ENCODE assay signal across 8 cellular contexts in the genomic region with DNA sequence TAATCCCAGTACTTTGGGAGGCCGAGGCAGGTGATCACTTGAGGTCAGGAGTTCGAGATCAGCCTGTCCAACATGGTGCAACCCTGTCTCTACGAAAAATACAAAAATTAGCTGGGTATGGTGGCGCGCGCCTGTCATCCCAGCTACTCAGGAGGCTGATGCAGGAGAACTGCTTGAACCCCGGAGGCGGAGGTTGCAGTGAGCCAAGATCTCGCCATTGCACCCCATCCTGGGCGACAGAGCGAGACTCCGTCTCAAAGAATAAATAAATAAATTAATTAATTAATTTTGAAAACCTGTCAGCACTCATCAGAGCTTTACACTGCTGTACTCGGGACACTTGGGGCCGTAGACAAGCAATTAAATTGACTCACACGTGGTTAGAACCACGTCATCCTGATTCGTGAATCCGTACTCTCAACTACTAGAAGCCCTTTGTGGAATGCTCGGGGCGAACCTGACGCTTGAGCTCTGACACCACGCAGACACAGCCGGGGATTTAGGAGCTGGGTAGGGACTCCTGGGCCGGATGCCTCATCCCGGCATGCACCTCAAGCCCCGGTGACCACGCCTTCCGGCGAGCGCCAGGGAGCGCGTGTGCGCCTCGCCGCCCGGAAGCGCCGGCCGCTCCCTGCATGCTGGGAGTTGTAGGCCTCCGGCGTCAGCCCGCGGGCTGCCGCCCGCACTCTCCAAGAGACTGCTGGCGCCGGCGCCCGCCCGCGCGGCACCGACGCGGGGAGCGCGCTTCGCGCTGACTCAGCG. TPM values are rescaled to one million over a fixed set of nuclear protein-coding genes. Genes with fewer than 3 reads are reported as not detected.
DNase-seq lines count a peak whose midpoint lies in the region; FAIRE-seq and TF ChIP-seq lines count a peak whose summit lies in the region.

A gene with protein sequence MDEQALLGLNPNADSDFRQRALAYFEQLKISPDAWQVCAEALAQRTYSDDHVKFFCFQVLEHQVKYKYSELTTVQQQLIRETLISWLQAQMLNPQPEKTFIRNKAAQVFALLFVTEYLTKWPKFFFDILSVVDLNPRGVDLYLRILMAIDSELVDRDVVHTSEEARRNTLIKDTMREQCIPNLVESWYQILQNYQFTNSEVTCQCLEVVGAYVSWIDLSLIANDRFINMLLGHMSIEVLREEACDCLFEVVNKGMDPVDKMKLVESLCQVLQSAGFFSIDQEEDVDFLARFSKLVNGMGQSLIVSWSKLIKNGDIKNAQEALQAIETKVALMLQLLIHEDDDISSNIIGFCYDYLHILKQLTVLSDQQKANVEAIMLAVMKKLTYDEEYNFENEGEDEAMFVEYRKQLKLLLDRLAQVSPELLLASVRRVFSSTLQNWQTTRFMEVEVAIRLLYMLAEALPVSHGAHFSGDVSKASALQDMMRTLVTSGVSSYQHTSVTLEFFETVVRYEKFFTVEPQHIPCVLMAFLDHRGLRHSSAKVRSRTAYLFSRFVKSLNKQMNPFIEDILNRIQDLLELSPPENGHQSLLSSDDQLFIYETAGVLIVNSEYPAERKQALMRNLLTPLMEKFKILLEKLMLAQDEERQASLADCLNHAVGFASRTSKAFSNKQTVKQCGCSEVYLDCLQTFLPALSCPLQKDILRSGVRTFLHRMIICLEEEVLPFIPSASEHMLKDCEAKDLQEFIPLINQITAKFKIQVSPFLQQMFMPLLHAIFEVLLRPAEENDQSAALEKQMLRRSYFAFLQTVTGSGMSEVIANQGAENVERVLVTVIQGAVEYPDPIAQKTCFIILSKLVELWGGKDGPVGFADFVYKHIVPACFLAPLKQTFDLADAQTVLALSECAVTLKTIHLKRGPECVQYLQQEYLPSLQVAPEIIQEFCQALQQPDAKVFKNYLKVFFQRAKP (plus strand): TSS at position 685 of the 762 bp plus-strand sequence. CDS start 5,644 bp downstream, outside the sequence.

- no peaks in the 10 kb centered on the region for H3K9me3 ChIP-seq in SJSA1 (replicated peaks)
- no peaks in the 10 kb centered on the region for H3K9me3 ChIP-seq in neuronal stem cell (replicated peaks in 1 of 2; ENCODE audit: control insufficient read depth in 2 of 2, insufficient read depth in 1 of 2, low read depth in 1 of 2, low read length in 2 of 2)

- H3K4me1 ChIP-seq in SJSA1 (replicated peaks) (peaks cover 6% of the 10 kb centered on the region), neuronal stem cell (ENCODE audit: control insufficient read depth in 2 of 2, insufficient read depth in 1 of 2, low read depth in 1 of 2, low read length in 2 of 2) (peaks cover 4 to 5% of the 10 kb centered on the region in 2 donors)

- no peaks in the 10 kb centered on the region for H3K27me3 Mint-ChIP-seq in activated naive CD4-positive, alpha-beta T cell treated with anti-CD3 and anti-CD28 coated beads for 36 hours (ENCODE audit: low read depth)

- peaks cover 20% of the 10 kb centered on the region for H3K36me3 Mint-ChIP-seq in activated naive CD4-positive, alpha-beta T cell treated with anti-CD3 and anti-CD28 coated beads for 36 hours (ENCODE audit: low read depth)

- intact Hi-C loops in activated naive CD4-positive, alpha-beta T cell treated with anti-CD3 and anti-CD28 coated beads for 36 hours (cut with micrococcal nuclease), result loop anchor here (1.0 to 10.0 kb wide), 13 partner anchors 14 to 1901 kb away; a partner anchor contains a TSS

- H3K36me3 ChIP-seq in SJSA1 (peaks cover 7% of the 10 kb centered on the region), neuronal stem cell (replicated peaks in 1 of 2; ENCODE audit: control insufficient read depth in 2 of 2, insufficient read depth in 2 of 2, low read length in 2 of 2) (peaks cover 0 to 11% of the 10 kb centered on the region in 2 donors)

- H2AK5ac ChIP-seq in neuronal stem cell (ENCODE audit: low read depth, low read length), result peak within 1 kb of the TSS; percentile 89

- DNase-seq in GM04504 (ENCODE audit: low read depth), result peak; percentile 95
- DNase-seq in HFF-Myc (ENCODE audit: extremely low read depth, low read depth), result peak; percentile 89
- peak; percentile 95 for DNase-seq in MV-4-11 (lab: John Stamatoyannopoulos, UW)
- peak; percentile 90 to 96 for DNase-seq in SJSA1 (ENCODE audit: low read depth in 1 of 2, low spot score in 2 of 2)
- DNase-seq in activated naive CD4-positive, alpha-beta T cell treated with anti-CD3 and anti-CD28 coated beads for 36 hours, result peak; percentile 94
- DNase-seq in frontal cortex (ENCODE audit: low spot score in 2 of 2), result peak; percentile 91 to 92
- DNase-seq in neuronal stem cell (ENCODE audit: low spot score), result peak; percentile 94
- DNase-seq in substantia nigra (lab: John Stamatoyannopoulos, UW), result peak; percentile 62 to 94 (median 87)

- H3K4me1 Mint-ChIP-seq in activated naive CD4-positive, alpha-beta T cell treated with anti-CD3 and anti-CD28 coated beads for 36 hours (ENCODE audit: low read depth), result peaks cover 28% of the 10 kb centered on the region

- peak within 1 kb of the TSS; percentile 90 for H3K4ac ChIP-seq in neuronal stem cell (ENCODE audit: low read length)

- H3K9ac ChIP-seq in neuronal stem cell (ENCODE audit: low read depth, low read length, poor library complexity), result peak within 1 kb of the TSS; percentile 100

- peak within 1 kb of the TSS; percentile 97 for H3K27ac Mint-ChIP-seq in activated naive CD4-positive, alpha-beta T cell treated with anti-CD3 and anti-CD28 coated beads for 36 hours

- no CpG with 5 or more reads among the region's 60 CpGs for WGBS in neuronal stem cell (ENCODE audit: extremely low coverage in 2 of 2, insufficient read length in 2 of 2, insufficient replicate concordance in 1 of 2), 2 donors

- peak within 1 kb of the TSS; percentile 23 for H4K8ac ChIP-seq in neuronal stem cell (ENCODE audit: low read depth, low read length)

- peak within 1 kb of the TSS; percentile 100 for H3K14ac ChIP-seq in neuronal stem cell (ENCODE audit: low read length)

- H2BK120ac ChIP-seq in neuronal stem cell (ENCODE audit: low read depth, low read length), result peak within 1 kb of the TSS; percentile 84

- FAIRE-seq in frontal cortex (lab: Jason Lieb, UNC), result no peak

- CTCF ChIA-PET in activated naive CD4-positive, alpha-beta T cell treated with anti-CD3 and anti-CD28 coated beads for 36 hours (lab: Charles Lee), result interaction anchor here (1.1 to 1.6 kb wide), 3 partner anchors 13 to 19 kb away, joined by 4 to 6 read pairs (median 4); a partner anchor contains a TSS

- H3K4me3 Mint-ChIP-seq in activated naive CD4-positive, alpha-beta T cell treated with anti-CD3 and anti-CD28 coated beads for 36 hours, result peak within 1 kb of the TSS; percentile 95

- peak within 1 kb of the TSS; percentile 31 for H2BK15ac ChIP-seq in neuronal stem cell (ENCODE audit: low read length)

- H2BK12ac ChIP-seq in neuronal stem cell (ENCODE audit: low read length), result no peak within 1 kb of the TSS

- no peak within 1 kb of the TSS for H4K91ac ChIP-seq in neuronal stem cell (ENCODE audit: low read depth, low read length, poor library complexity)

- H3K23ac ChIP-seq in neuronal stem cell (ENCODE audit: low read depth, low read length, poor library complexity), result peak within 1 kb of the TSS; percentile 99

- H3K4me3 ChIP-seq in HFF-Myc (replicated peaks; ENCODE audit: low read depth, low read length) (peak within 1 kb of the TSS; percentile 73), SJSA1 (peak within 1 kb of the TSS; percentile 89), neuronal stem cell (ENCODE audit: low read length in 2 of 2) (peak within 1 kb of the TSS; percentile 72 to 90)

- H3K4me2 ChIP-seq in neuronal stem cell (ENCODE audit: insufficient read depth, low read length, poor library complexity, severe bottlenecking), result peak within 1 kb of the TSS; percentile 67

- H3K79me1 ChIP-seq in neuronal stem cell (ENCODE audit: low read depth, low read length), result peaks cover 15% of the 10 kb centered on the region

- no peaks in the 10 kb centered on the region for H3K9me3 Mint-ChIP-seq in activated naive CD4-positive, alpha-beta T cell treated with anti-CD3 and anti-CD28 coated beads for 36 hours

- peak within 1 kb of the TSS; percentile 99 for H3K18ac ChIP-seq in neuronal stem cell (ENCODE audit: low read length)

- TF ChIP-seq CTCF in HFF-Myc (IDR thresholded peaks at IDR 0.05; ENCODE audit: low read depth, low read length, missing control alignments), result no peak

- H3K27ac ChIP-seq in SJSA1 (peak within 1 kb of the TSS; percentile 98), neuronal stem cell (replicated peaks; ENCODE audit: low read length) (peak within 1 kb of the TSS; percentile 99), substantia nigra (ENCODE audit: low read depth, low read length, poor library complexity, severe bottlenecking) (peak within 1 kb of the TSS; percentile 93)

- peak within 1 kb of the TSS; percentile 97 for H2AFZ ChIP-seq in neuronal stem cell (ENCODE audit: low read length)

- H2BK5ac ChIP-seq in neuronal stem cell (ENCODE audit: low read length), result peak within 1 kb of the TSS; percentile 97

- no peaks in the 10 kb centered on the region for H3K27me3 ChIP-seq in SJSA1 (replicated peaks)
- H3K27me3 ChIP-seq in neuronal stem cell (ENCODE audit: control insufficient read depth in 3 of 3, insufficient read depth in 3 of 3, low read depth in 1 of 3, low read length in 3 of 3), result no peaks in the 10 kb centered on the region

RNA-seq across cellular contexts. Expression of the gene that starts here (rescaled TPM):
- 43.3 and 65.9 TPM in 2 replicates for total RNA-seq in SJSA1 (2014; rRNA removed; shearing (Covaris generic))
- total RNA-seq in activated naive CD4-positive, alpha-beta T cell treated with anti-CD3 and anti-CD28 coated beads for 36 hours, result 100 to 1,000 TPM; 227 to 236 TPM
- total RNA-seq in frontal cortex, result 53.8 TPM
- 53.2 TPM for polyA plus RNA-seq in neuronal stem cell (2013, experiment 1 of 2)
- polyA plus RNA-seq in neuronal stem cell (2013, experiment 2 of 2), result 54.6 TPM

Comparison
In these comparisons a context has a peak if more than half of its experiments do, and no peak if none do; other contexts are left out.
1. Peak in every context shown above with its lines: DNase-seq, H3K4me3 ChIP-seq and H3K27ac ChIP-seq.